ENCODE assay signal across 23 cellular contexts in genomic region chr20:62661647-62662046, GRCh38. TPM values are rescaled to one million over a fixed set of nuclear protein-coding genes. Genes with fewer than 3 reads are reported as not detected.
"Had no signal": no experiment of that assay in that cellular context is flagged by ENCODE, and none has a peak within 500 bp of the region (broad histone marks: within the 10 kb centered on the region; RNA-seq: fewer than 3 reads in every experiment).

No MANE protein-coding gene starts in this region.

- H3K27ac Mint-ChIP-seq: activated CD4-positive, alpha-beta memory T cell treated with anti-CD3 and anti-CD28 coated beads, Interleukin-2, amount 10 ng/mL, durations not matched to agents 7 days and 5 days; activated CD8-positive, alpha-beta memory T cell treated with anti-CD3 and anti-CD28 coated beads, Interleukin-2, amount 10 ng/mL, durations not matched to agents 7 days and 5 days; activated naive CD8-positive, alpha-beta T cell treated with anti-CD3 and anti-CD28 coated beads, Interleukin-2, amount 50 U/mL, for 24 hours; activated T-helper 17 cell treated with anti-CD3 and anti-CD28 coated beads, Interleukin-2, amount 50 U/mL, for 72 hours; memory B cell; naive thymus-derived CD8-positive, alpha-beta T cell had no signal

- ATAC-seq: activated CD8-positive, alpha-beta memory T cell treated with anti-CD3 and anti-CD28 coated beads, Interleukin-2, amount 10 ng/mL, durations not matched to agents 7 days and 5 days; activated naive CD8-positive, alpha-beta T cell treated with anti-CD3 and anti-CD28 coated beads, Interleukin-2, amount 50 U/mL, for 24 hours; activated T-helper 17 cell treated with anti-CD3 and anti-CD28 coated beads, Interleukin-2, amount 50 U/mL, for 72 hours; heart right ventricle; left ventricle myocardium superior; naive thymus-derived CD8-positive, alpha-beta T cell; right cardiac atrium had no signal

- H3K4me3 ChIP-seq: ascending aorta, heart right ventricle, ovary, psoas muscle, skin epidermis had no signal

- H3K36me3 Mint-ChIP-seq: memory B cell had no signal

- H3K36me3 ChIP-seq: ascending aorta, ovary had no signal

- H3K27ac ChIP-seq: ascending aorta, ovary, psoas muscle had no signal

- H3K27me3 ChIP-seq: ascending aorta, ovary had no signal

- H3K4me1 ChIP-seq: ascending aorta, psoas muscle had no signal

- H3K4me1 Mint-ChIP-seq: activated CD4-positive, alpha-beta memory T cell treated with anti-CD3 and anti-CD28 coated beads, Interleukin-2, amount 10 ng/mL, durations not matched to agents 7 days and 5 days; activated naive CD8-positive, alpha-beta T cell treated with anti-CD3 and anti-CD28 coated beads, Interleukin-2, amount 50 U/mL, for 24 hours; activated T-helper 17 cell treated with anti-CD3 and anti-CD28 coated beads, Interleukin-2, amount 50 U/mL, for 72 hours had no signal

- H3K27me3 Mint-ChIP-seq: activated CD4-positive, alpha-beta memory T cell treated with anti-CD3 and anti-CD28 coated beads, Interleukin-2, amount 10 ng/mL, durations not matched to agents 7 days and 5 days; activated CD8-positive, alpha-beta memory T cell treated with anti-CD3 and anti-CD28 coated beads, Interleukin-2, amount 10 ng/mL, durations not matched to agents 7 days and 5 days; activated naive CD8-positive, alpha-beta T cell treated with anti-CD3 and anti-CD28 coated beads, Interleukin-2, amount 50 U/mL, for 24 hours; activated T-helper 17 cell treated with anti-CD3 and anti-CD28 coated beads, Interleukin-2, amount 50 U/mL, for 72 hours; memory B cell; naive thymus-derived CD8-positive, alpha-beta T cell had no signal

- H3K9me3 Mint-ChIP-seq: activated CD4-positive, alpha-beta memory T cell treated with anti-CD3 and anti-CD28 coated beads, Interleukin-2, amount 10 ng/mL, durations not matched to agents 7 days and 5 days; activated naive CD8-positive, alpha-beta T cell treated with anti-CD3 and anti-CD28 coated beads, Interleukin-2, amount 50 U/mL, for 24 hours; activated T-helper 17 cell treated with anti-CD3 and anti-CD28 coated beads, Interleukin-2, amount 50 U/mL, for 72 hours; memory B cell; naive thymus-derived CD8-positive, alpha-beta T cell had no signal

- H3K9me3 ChIP-seq: ascending aorta, heart right ventricle, ovary, psoas muscle had no signal

- DNase-seq: activated CD4-positive, alpha-beta memory T cell treated with anti-CD3 and anti-CD28 coated beads, Interleukin-2, amount 10 ng/mL, durations not matched to agents 7 days and 5 days; activated CD8-positive, alpha-beta memory T cell treated with anti-CD3 and anti-CD28 coated beads, Interleukin-2, amount 10 ng/mL, durations not matched to agents 7 days and 5 days; activated naive CD4-positive, alpha-beta T cell; activated naive CD8-positive, alpha-beta T cell treated with anti-CD3 and anti-CD28 coated beads, Interleukin-2, amount 50 U/mL, for 24 hours; activated T-cell treated with anti-CD3 and anti-CD28 coated beads, Interleukin-2, amount 50 U/mL, for 1 hour; cortex of kidney; effector CD4-positive, alpha-beta T cell; heart right ventricle; kidney glomerular epithelial cell; left ventricle myocardium superior; naive thymus-derived CD8-positive, alpha-beta T cell; psoas muscle; stimulated activated CD4-positive, alpha-beta T cell treated with anti-CD3 and anti-CD28 coated beads, Interleukin-15, amount 100 ng/mL, for 24 hours; stimulated activated CD4-positive, alpha-beta T cell treated with anti-CD3 and anti-CD28 coated beads, Interleukin-2, amount 100 ng/mL, for 48 hours; SW 1271; T-helper 2 cell had no signal

- H3K4me3 Mint-ChIP-seq: activated CD4-positive, alpha-beta memory T cell treated with anti-CD3 and anti-CD28 coated beads, Interleukin-2, amount 10 ng/mL, durations not matched to agents 7 days and 5 days; activated CD8-positive, alpha-beta memory T cell treated with anti-CD3 and anti-CD28 coated beads, Interleukin-2, amount 10 ng/mL, durations not matched to agents 7 days and 5 days; activated naive CD8-positive, alpha-beta T cell treated with anti-CD3 and anti-CD28 coated beads, Interleukin-2, amount 50 U/mL, for 24 hours; activated T-helper 17 cell treated with anti-CD3 and anti-CD28 coated beads, Interleukin-2, amount 50 U/mL, for 72 hours; memory B cell; naive thymus-derived CD8-positive, alpha-beta T cell had no signal

RNA-seq across cellular contexts. Expression of gene NTSR1, which starts 47.0 kb away (rescaled TPM):
- total RNA-seq: activated CD4-positive, alpha-beta memory T cell treated with anti-CD3 and anti-CD28 coated beads, Interleukin-2, amount 10 ng/mL, durations not matched to agents 7 days and 5 days; activated CD8-positive, alpha-beta memory T cell treated with anti-CD3 and anti-CD28 coated beads, Interleukin-2, amount 10 ng/mL, durations not matched to agents 7 days and 5 days; activated T-helper 17 cell treated with anti-CD3 and anti-CD28 coated beads, Interleukin-2, amount 50 U/mL, for 72 hours; ascending aorta; esophagus mucosa; left ventricle myocardium superior; naive thymus-derived CD8-positive, alpha-beta T cell had no signal
- polyA plus RNA-seq: heart right ventricle; naive thymus-derived CD8-positive, alpha-beta T cell; right cardiac atrium had no signal
